In genomic region chr15:73753250-73754130, GRCh38 we compare ENCODE assay signal across 8 cellular contexts. TPM values are rescaled to one million over a fixed set of nuclear protein-coding genes. Genes with fewer than 3 reads are reported as not detected.
DNase-seq lines count a peak whose midpoint lies in the region; ATAC-seq and TF ChIP-seq lines count a peak whose summit lies in the region.

Gene INSYN1 (minus strand): TSS chr15:73753351. CDS start chr15:73751130, 2,221 bp downstream.

- ATAC-seq in activated B cell treated with CpG ODN at 0.5 μM for 24 hours (ENCODE audit: low read depth) (no peak), left cardiac atrium (peak; percentile 56 to 62), HG02938 (IDR thresholded peaks at IDR 0.05; ENCODE audit: unreplicated experiment) (no peak), HG03196 (IDR thresholded peaks at IDR 0.05; ENCODE audit: unreplicated experiment) (no peak)

- H3K27me3 Mint-ChIP-seq in CD8-positive, alpha-beta memory T cell: peaks cover 42 to 55% of the 10 kb centered on the region in 2 donors
- H3K27me3 Mint-ChIP-seq in activated B cell treated with CpG ODN at 0.5 μM for 24 hours: peaks cover 41% of the 10 kb centered on the region

- no peaks in the 10 kb centered on the region for H3K27me3 ChIP-seq in CD8-positive, alpha-beta memory T cell (ENCODE audit: insufficient read depth, low read length, poor library complexity, severe bottlenecking)
- H3K27me3 ChIP-seq in parathyroid adenoma (ENCODE audit: control insufficient read depth, insufficient read depth, low read length): no peaks in the 10 kb centered on the region

- no peaks in the 10 kb centered on the region for H3K9me3 ChIP-seq in CD8-positive, alpha-beta memory T cell (ENCODE audit: low read length)
- no peaks in the 10 kb centered on the region for H3K9me3 ChIP-seq in parathyroid adenoma (ENCODE audit: control insufficient read depth, low read length)

- no peak within 1 kb of the TSS for H3K4me3 ChIP-seq in CD8-positive, alpha-beta memory T cell (ENCODE audit: low read length)
- H3K4me3 ChIP-seq in parathyroid adenoma (ENCODE audit: low read depth, low read length): peak within 1 kb of the TSS; percentile 44

- no peak within 1 kb of the TSS for H3K9ac ChIP-seq in parathyroid adenoma

- peak within 1 kb of the TSS; percentile 75 for H3K4me2 ChIP-seq in parathyroid adenoma (ENCODE audit: low read length)

- CTCF ChIA-PET in CD8-positive, alpha-beta memory T cell (lab: Charles Lee): no interaction called here
- CTCF ChIA-PET in activated B cell treated with CpG ODN at 0.5 μM for 24 hours (lab: Charles Lee): no interaction called here

- intact Hi-C loops in activated B cell treated with CpG ODN at 0.5 μM for 24 hours (cut with micrococcal nuclease) (no loop called here), left cardiac atrium (cut with DNase I) (no loop called here)

- TF ChIP-seq CTCF in activated B cell treated with CpG ODN at 0.5 μM for 24 hours (IDR thresholded peaks at IDR 0.05) (no peak), parathyroid adenoma (IDR thresholded peaks at IDR 0.05) (no peak)

- no peaks in the 10 kb centered on the region for H3K36me3 ChIP-seq in CD8-positive, alpha-beta memory T cell (ENCODE audit: insufficient read depth, low read length)
- no peaks in the 10 kb centered on the region for H3K36me3 ChIP-seq in parathyroid adenoma (ENCODE audit: control insufficient read depth, insufficient read depth, low read length)

- peaks cover 0 to 12% (median 2%) of the 10 kb centered on the region in 3 donors for H3K4me1 Mint-ChIP-seq in CD8-positive, alpha-beta memory T cell
- peaks cover 2% of the 10 kb centered on the region for H3K4me1 Mint-ChIP-seq in activated B cell treated with CpG ODN at 0.5 μM for 24 hours

- peak within 1 kb of the TSS in 4 of 7 donors; percentile 6 to 59 (median 35) for H3K4me3 Mint-ChIP-seq in CD8-positive, alpha-beta memory T cell
- peak within 1 kb of the TSS; percentile 32 for H3K4me3 Mint-ChIP-seq in activated B cell treated with CpG ODN at 0.5 μM for 24 hours

- no peaks in the 10 kb centered on the region for H3K4me1 ChIP-seq in CD8-positive, alpha-beta memory T cell (ENCODE audit: insufficient read depth, low read length)
- H3K4me1 ChIP-seq in parathyroid adenoma: no peaks in the 10 kb centered on the region

- POLR2A ChIA-PET in CD8-positive, alpha-beta memory T cell (lab: Charles Lee): no interaction called here
- POLR2A ChIA-PET in activated B cell treated with CpG ODN at 0.5 μM for 24 hours (lab: Charles Lee): no interaction called here

- no peak for DNase-seq in CD8-positive, alpha-beta memory T cell
- no peak for DNase-seq in activated B cell treated with CpG ODN at 0.5 μM for 24 hours
- DNase-seq in left cardiac atrium: peak; percentile 67
- no peak for DNase-seq in putamen (ENCODE audit: low spot score)
- no peak for DNase-seq in COLO668 (lab: John Stamatoyannopoulos, UW; ENCODE audit: unreplicated experiment)

- H3K36me3 Mint-ChIP-seq in CD8-positive, alpha-beta memory T cell: no peaks in the 10 kb centered on the region
- H3K36me3 Mint-ChIP-seq in activated B cell treated with CpG ODN at 0.5 μM for 24 hours (ENCODE audit: low read depth): no peaks in the 10 kb centered on the region

- H3K27ac Mint-ChIP-seq in CD8-positive, alpha-beta memory T cell: peak within 1 kb of the TSS in 1 of 8 donors; percentile 48
- H3K27ac Mint-ChIP-seq in activated B cell treated with CpG ODN at 0.5 μM for 24 hours: no peak within 1 kb of the TSS

- H3K27ac ChIP-seq in CD8-positive, alpha-beta memory T cell (ENCODE audit: low read depth, low read length): no peak within 1 kb of the TSS
- no peak within 1 kb of the TSS for H3K27ac ChIP-seq in parathyroid adenoma

- no peaks in the 10 kb centered on the region for H3K79me2 ChIP-seq in parathyroid adenoma

- H3K9me3 Mint-ChIP-seq in CD8-positive, alpha-beta memory T cell: peaks cover 0 to 4% (median 0%) of the 10 kb centered on the region in 5 donors
- H3K9me3 Mint-ChIP-seq in activated B cell treated with CpG ODN at 0.5 μM for 24 hours: no peaks in the 10 kb centered on the region

- peak within 1 kb of the TSS; percentile 28 for H2AFZ ChIP-seq in parathyroid adenoma

RNA-seq across cellular contexts. Expression of gene INSYN1, which starts in this region (rescaled TPM):
- not detected for total RNA-seq in CD8-positive, alpha-beta memory T cell
- polyA plus RNA-seq in CD8-positive, alpha-beta memory T cell: not detected
- total RNA-seq in activated B cell treated with CpG ODN at 0.5 μM for 24 hours (not detected in 2 replicates), left cardiac atrium (10 to 100 TPM; 79.3 to 80.8 TPM)

Comparison
In these comparisons a context has a peak if more than half of its experiments do, and no peak if none do; other contexts are left out.
1. RNA of gene INSYN1 (total RNA-seq): 79.3 to 80.8 TPM in left cardiac atrium; not detected in CD8-positive, alpha-beta memory T cell and not detected in activated B cell treated with CpG ODN at 0.5 μM for 24 hours; every median in the first group is over 10 times any median in the second.
2. ATAC-seq: peak in left cardiac atrium (2 of 2); none in activated B cell treated with CpG ODN at 0.5 μM for 24 hours (single experiment), HG02938 (single experiment) and HG03196 (single experiment).